34 cellular contexts compared by ENCODE assay signal in the genomic region with DNA sequence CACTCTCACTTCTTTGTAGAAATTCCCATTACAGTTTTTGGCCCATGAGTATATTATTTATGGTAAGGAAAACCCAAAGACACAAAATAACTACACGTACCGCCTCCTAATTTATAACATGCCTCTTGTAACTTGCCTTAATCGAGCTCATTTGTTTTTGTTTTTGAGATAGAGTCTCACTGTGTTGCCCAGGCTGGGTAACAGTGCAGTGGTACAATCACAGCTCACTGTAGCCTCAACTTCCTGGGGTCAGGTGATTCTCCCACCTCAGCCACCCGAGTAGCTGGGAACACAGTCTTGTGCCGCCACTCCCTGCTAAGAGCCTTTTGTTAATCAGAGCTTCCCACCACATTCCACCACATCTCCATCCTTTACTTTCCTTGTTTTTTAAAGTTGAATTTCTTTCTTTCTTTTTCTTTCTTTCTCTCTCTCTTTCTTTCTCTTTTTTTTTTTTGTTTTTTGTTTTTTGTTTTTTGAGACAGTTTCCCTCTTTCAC. TPM values are rescaled to one million over a fixed set of nuclear protein-coding genes. Genes with fewer than 3 reads are reported as not detected.
"Had no signal": no experiment of that assay in that cellular context is flagged by ENCODE, and none has a peak within 500 bp of the region (broad histone marks: within the 10 kb centered on the region; RNA-seq: fewer than 3 reads in every experiment).

No MANE protein-coding gene starts in this region.

- H3K27ac ChIP-seq: cardiac muscle cell, SJSA1 had no signal

- H3K27me3 ChIP-seq: cardiac muscle cell, SJSA1 had no signal

- H3K9me3 ChIP-seq: SJSA1 had no signal

- H3K4me3 ChIP-seq: cardiac muscle cell, SJSA1 had no signal

- ATAC-seq: activated CD8-positive, alpha-beta memory T cell treated with anti-CD3 and anti-CD28 coated beads, Interleukin-2, amount 10 ng/mL, durations not matched to agents 7 days and 5 days; activated CD8-positive, alpha-beta T cell treated with anti-CD3 and anti-CD28 coated beads, Interleukin-2, amount 10 ng/mL, durations not matched to agents 7 days and 5 days; activated T-cell treated with anti-CD3 and anti-CD28 coated beads, Interleukin-2, amount 50 U/mL, for 4 hours; activated T-helper 17 cell treated with anti-CD3 and anti-CD28 coated beads, Interleukin-2, amount 50 U/mL, for 72 hours; SK-N-SH treated with all-trans-retinoic acid at 6 μM for 48 hours had no signal

- H3K36me3 ChIP-seq: cardiac muscle cell, SJSA1 had no signal

- H3K36me3 Mint-ChIP-seq: activated CD8-positive, alpha-beta memory T cell treated with anti-CD3 and anti-CD28 coated beads, Interleukin-2, amount 10 ng/mL, durations not matched to agents 7 days and 5 days; activated naive CD8-positive, alpha-beta T cell had no signal

- H3K9me3 Mint-ChIP-seq: activated naive CD4-positive, alpha-beta T cell treated with anti-CD3 and anti-CD28 coated beads for 36 hours; activated T-cell treated with anti-CD3 and anti-CD28 coated beads, Interleukin-2, amount 50 U/mL, for 4 hours; activated T-helper 17 cell treated with anti-CD3 and anti-CD28 coated beads, Interleukin-2, amount 50 U/mL, for 72 hours; T-helper 2 cell treated with Interferon-gamma antibody and Interleukin-4, amounts not matched to agents 5 μg/mL and 100 μg/mL, for 36 hours had no signal

- H3K27me3 Mint-ChIP-seq: activated CD8-positive, alpha-beta memory T cell treated with anti-CD3 and anti-CD28 coated beads, Interleukin-2, amount 10 ng/mL, durations not matched to agents 7 days and 5 days; activated naive CD8-positive, alpha-beta T cell; activated T-helper 17 cell treated with anti-CD3 and anti-CD28 coated beads, Interleukin-2, amount 50 U/mL, for 72 hours; brain had no signal

- H3K27ac Mint-ChIP-seq: activated CD8-positive, alpha-beta memory T cell treated with anti-CD3 and anti-CD28 coated beads, Interleukin-2, amount 10 ng/mL, durations not matched to agents 7 days and 5 days; activated CD8-positive, alpha-beta T cell treated with anti-CD3 and anti-CD28 coated beads, Interleukin-2, amount 10 ng/mL, durations not matched to agents 7 days and 5 days; activated naive CD4-positive, alpha-beta T cell treated with anti-CD3 and anti-CD28 coated beads for 36 hours; activated naive CD8-positive, alpha-beta T cell; activated T-helper 17 cell treated with anti-CD3 and anti-CD28 coated beads, Interleukin-2, amount 50 U/mL, for 72 hours; T-helper 2 cell treated with Interferon-gamma antibody and Interleukin-4, amounts not matched to agents 5 μg/mL and 100 μg/mL, for 36 hours had no signal

- H3K4me3 Mint-ChIP-seq: activated CD8-positive, alpha-beta memory T cell treated with anti-CD3 and anti-CD28 coated beads, Interleukin-2, amount 10 ng/mL, durations not matched to agents 7 days and 5 days; activated CD8-positive, alpha-beta T cell treated with anti-CD3 and anti-CD28 coated beads, Interleukin-2, amount 10 ng/mL, durations not matched to agents 7 days and 5 days; activated naive CD4-positive, alpha-beta T cell treated with anti-CD3 and anti-CD28 coated beads for 36 hours; activated naive CD8-positive, alpha-beta T cell; activated T-cell treated with anti-CD3 and anti-CD28 coated beads, Interleukin-2, amount 50 U/mL, for 4 hours; activated T-helper 17 cell treated with anti-CD3 and anti-CD28 coated beads, Interleukin-2, amount 50 U/mL, for 72 hours; brain; T-helper 2 cell treated with Interferon-gamma antibody and Interleukin-4, amounts not matched to agents 5 μg/mL and 100 μg/mL, for 36 hours had no signal

- DNase-seq: activated CD4-positive, alpha-beta T cell treated with anti-CD3 and anti-CD28 coated beads for 48 hours; activated CD4-positive, alpha-beta T cell treated with anti-CD3 and anti-CD28 coated beads, Interleukin-2, amount 50 U/mL, for 4 hours; activated CD4-positive, CD25-positive, alpha-beta regulatory T cell treated with anti-CD3 and anti-CD28 coated beads, Interleukin-2, amount 50 U/mL, for 72 hours; activated CD8-positive, alpha-beta memory T cell treated with anti-CD3 and anti-CD28 coated beads, Interleukin-2, amount 10 ng/mL, durations not matched to agents 7 days and 5 days; activated CD8-positive, alpha-beta T cell treated with anti-CD3 and anti-CD28 coated beads, Interleukin-2, amount 10 ng/mL, durations not matched to agents 7 days and 5 days; activated gamma-delta T cell; activated naive CD4-positive, alpha-beta T cell treated with anti-CD3 and anti-CD28 coated beads for 36 hours; activated T-cell treated with anti-CD3 and anti-CD28 coated beads, Interleukin-2, amount 50 U/mL, for 4 hours; amygdala; cerebellar nuclear complex; MV-4-11; NCI-H1092 treated with DMSO at 0.1 percent for 48 hours; NCI-H1417 treated with DMSO at 0.1 percent for 48 hours; NCI-H1694; NCI-H2107; NCI-H2171 treated with DMSO at 0.1 percent for 48 hours; NCI-H226; NCI-H69; PC-3; SHP77; SW 1271 had no signal

- FAIRE-seq: astrocyte, colon had no signal

- H3K4me1 ChIP-seq: SJSA1 had no signal

- H3K4me1 Mint-ChIP-seq: activated CD8-positive, alpha-beta memory T cell treated with anti-CD3 and anti-CD28 coated beads, Interleukin-2, amount 10 ng/mL, durations not matched to agents 7 days and 5 days; activated T-helper 17 cell treated with anti-CD3 and anti-CD28 coated beads, Interleukin-2, amount 50 U/mL, for 72 hours; brain had no signal

RNA-seq across cellular contexts. Expression of a gene that starts 15.5 kb away (rescaled TPM):
- total RNA-seq: activated CD8-positive, alpha-beta memory T cell treated with anti-CD3 and anti-CD28 coated beads, Interleukin-2, amount 10 ng/mL, durations not matched to agents 7 days and 5 days; activated CD8-positive, alpha-beta T cell treated with anti-CD3 and anti-CD28 coated beads, Interleukin-2, amount 10 ng/mL, durations not matched to agents 7 days and 5 days; activated naive CD4-positive, alpha-beta T cell treated with anti-CD3 and anti-CD28 coated beads for 36 hours; activated T-cell treated with anti-CD3 and anti-CD28 coated beads, Interleukin-2, amount 50 U/mL, for 4 hours; activated T-helper 17 cell treated with anti-CD3 and anti-CD28 coated beads, Interleukin-2, amount 50 U/mL, for 72 hours; astrocyte; cardiac muscle cell; LHCN-M2; M059J; NCI-H460; PC-3; SJSA1; T-helper 1 cell treated with Interleukin-12 subunit alpha and Interleukin-12 subunit beta and Interleukin-4 antibody, amounts not matched to agents 30 ng/mL and 1 ng/mL, for 36 hours had no signal
